Comparison of ENCODE assay signal across 22 cellular contexts in genomic region chr9:17130285-17130684, GRCh38. TPM values are rescaled to one million over a fixed set of nuclear protein-coding genes. Genes with fewer than 3 reads are reported as not detected.
DNase-seq lines count a peak whose midpoint lies in the region; ATAC-seq, FAIRE-seq and TF ChIP-seq lines count a peak whose summit lies in the region.
"Had no signal": no experiment of that assay in that cellular context is flagged by ENCODE, and none has a peak within 500 bp of the region (broad histone marks: within the 10 kb centered on the region; RNA-seq: fewer than 3 reads in every experiment).

No MANE protein-coding gene starts in this region.

- H3K18ac ChIP-seq in H1 (ENCODE audit: extremely low read depth, low read length), result no peak overlapping the region

- FAIRE-seq in H1 (lab: Jason Lieb, UNC), result no peak

- H3K36me3 Mint-ChIP-seq in natural killer cell treated with Interleukin-12 subunit alpha and Interleukin-12 subunit beta and Interleukin-15 and Interleukin-18, amount 100 ng/mL, for 72 hours, result peaks cover 12% of the 10 kb centered on the region

- no peaks in the 10 kb centered on the region for H3K27me3 ChIP-seq in HAP-1 (ENCODE audit: low read depth)
- H3K27me3 ChIP-seq in H1 (replicated peaks in 1 of 4; ENCODE audit: control insufficient read depth in 3 of 4, extremely low read depth in 1 of 4, insufficient read depth in 3 of 4, low read length in 3 of 4), result peaks cover 0 to 14% (median 9%) of the 10 kb centered on the region in 4 experiments; a peak in 5 of 7 replicates
- peaks cover 4% of the 10 kb centered on the region for H3K27me3 ChIP-seq in left ventricle myocardium inferior (ENCODE audit: low read depth)
- no peaks in the 10 kb centered on the region for H3K27me3 ChIP-seq in smooth muscle cell (ENCODE audit: low read depth)

- no peak for ATAC-seq in natural killer cell treated with Interleukin-12 subunit alpha and Interleukin-12 subunit beta and Interleukin-15 and Interleukin-18, amount 100 ng/mL, for 72 hours
- ATAC-seq: HCT116, SK-N-SH treated with all-trans-retinoic acid at 6 μM for 48 hours had no signal

- H2AK5ac ChIP-seq in H1 (ENCODE audit: low read depth, low read length), result no peak overlapping the region

- no peaks in the 10 kb centered on the region for H3K79me2 ChIP-seq in H1 (ENCODE audit: control insufficient read depth in 1 of 2, insufficient read depth in 2 of 2, low read length in 2 of 2)
- no peaks in the 10 kb centered on the region for H3K79me2 ChIP-seq in smooth muscle cell (ENCODE audit: low read depth)

- H2AFZ ChIP-seq in H1 (ENCODE audit: low read length) (0 out of 2 replicates have a peak overlapping the region, but pooled peaks have one; percentile 13), smooth muscle cell (ENCODE audit: low read depth) (no peak overlapping the region)

- in situ Hi-C loops in HAP-1 (cut with MboI; ENCODE audit: low sequenced_read_pairs), result no loop called here

- H2BK12ac ChIP-seq in H1 (ENCODE audit: low read depth, low read length), result no peak overlapping the region

- H3K27ac ChIP-seq in H1 (ENCODE audit: low read depth, low read length) (no peak overlapping the region), left ventricle myocardium inferior (replicated peaks) (no peak overlapping the region), smooth muscle cell (ENCODE audit: low read depth) (no peak overlapping the region)
- H3K27ac ChIP-seq: C4-2B, RWPE1 had no signal

- no peak for TF ChIP-seq EP300 in H1 (IDR thresholded peaks at IDR 0.05; ENCODE audit: borderline replicate concordance in 1 of 2, low read depth in 2 of 2, low read length in 2 of 2)

- H3K4me3 ChIP-seq in HAP-1 (no peak overlapping the region), NB4 (ENCODE audit: low read depth, low read length) (no peak overlapping the region), H1 (ENCODE audit: extremely low read depth in 1 of 4, insufficient read depth in 2 of 4, low read depth in 3 of 4, low read length in 4 of 4) (no peak overlapping the region), left ventricle myocardium inferior (no peak overlapping the region), smooth muscle cell (no peak overlapping the region)

- H2BK120ac ChIP-seq in H1 (replicated peaks; ENCODE audit: low read depth, low read length), result no peak overlapping the region

- POLR2A ChIA-PET in H1 (lab: Charles Lee; ENCODE audit: partially characterized antibody), result no interaction called here

- H3K79me1 ChIP-seq in H1 (ENCODE audit: low read depth, low read length), result no peaks in the 10 kb centered on the region

- WGBS in H1 (ENCODE audit: extremely low coverage in 1 of 2, insufficient coverage in 1 of 2, insufficient read length in 1 of 2, insufficient replicate concordance in 2 of 2, low coverage in 1 of 2, low lambda C conversion rate in 2 of 2, missing lambda C conversion rate in 1 of 2), 2 experiments, result 62% methylated on average over 4 of the region's 4 CpGs; no CpG with 5 or more reads in 1 of the 2 experiments
- WGBS in smooth muscle cell (ENCODE audit: low lambda C conversion rate), result 75% methylated on average over 4 of the region's 4 CpGs

- intact Hi-C loops in left ventricle myocardium inferior (cut with micrococcal nuclease), result no loop called here

- CTCF ChIA-PET in H1 (lab: Charles Lee; ENCODE audit: partially characterized antibody), result no interaction called here

- no peak overlapping the region for H3K9ac ChIP-seq in H1 (replicated peaks in 1 of 4; ENCODE audit: extremely low read depth in 1 of 4, low read depth in 3 of 4, low read length in 3 of 4)
- H3K9ac ChIP-seq in smooth muscle cell (ENCODE audit: low read depth), result no peak overlapping the region

- no peaks in the 10 kb centered on the region for H3F3A ChIP-seq in smooth muscle cell (ENCODE audit: low read depth)

- H3K36me3 ChIP-seq in HAP-1 (replicated peaks) (no peaks in the 10 kb centered on the region), H1 (ENCODE audit: control insufficient read depth in 2 of 4, insufficient read depth in 4 of 4, low read length in 3 of 4) (no peaks in the 10 kb centered on the region), left ventricle myocardium inferior (no peaks in the 10 kb centered on the region), smooth muscle cell (ENCODE audit: low read depth) (no peaks in the 10 kb centered on the region)

- DNase-seq in AML-193 (lab: John Stamatoyannopoulos, UW) (peak; percentile 62 to 81), HAP-1 (ENCODE audit: low spot score in 2 of 2) (peak; percentile 35 to 83), NB4 (ENCODE audit: low read depth) (peak; percentile 71), H1 (ENCODE audit: low read depth in 1 of 2, low spot score in 2 of 2) (no peak), left ventricle myocardium inferior (no peak), NCI-H2107 treated with DMSO at 0.1 percent for 48 hours (lab: John Stamatoyannopoulos, UW; ENCODE audit: unreplicated experiment) (no peak), smooth muscle cell (lab: John Stamatoyannopoulos, UW; ENCODE audit: unreplicated experiment) (no peak)
- DNase-seq in natural killer cell treated with Interleukin-12 subunit alpha and Interleukin-12 subunit beta and Interleukin-15 and Interleukin-18, amount 100 ng/mL, for 72 hours (ENCODE audit: low spot score), result no peak
- DNase-seq: EL, Karpas-422, NCI-H1105, NCI-H146, NCI-H2081, NCI-H2171 treated with DMSO at 0.1 percent for 48 hours, NCI-H446, NCI-H526, SHP77 treated with DMSO at 0.1 percent for 48 hours, T-helper 1 cell had no signal

- no peak overlapping the region for H3K14ac ChIP-seq in H1 (ENCODE audit: insufficient read length)

- no peak overlapping the region for H2BK5ac ChIP-seq in H1 (ENCODE audit: low read depth, low read length)

- H3K27me3 Mint-ChIP-seq in natural killer cell treated with Interleukin-12 subunit alpha and Interleukin-12 subunit beta and Interleukin-15 and Interleukin-18, amount 100 ng/mL, for 72 hours, result peaks cover 8 to 22% of the 10 kb centered on the region in 2 donors

- no peak for TF ChIP-seq POLR2A in NB4 (IDR thresholded peaks at IDR 0.05; ENCODE audit: extremely low read depth, insufficient read length)
- no peak for TF ChIP-seq POLR2A in H1 (IDR thresholded peaks at IDR 0.05; ENCODE audit: control extremely low read depth in 1 of 2, low read depth in 2 of 2, low read length in 2 of 2)

- H3K4me3 Mint-ChIP-seq in natural killer cell treated with Interleukin-12 subunit alpha and Interleukin-12 subunit beta and Interleukin-15 and Interleukin-18, amount 100 ng/mL, for 72 hours, result no peak overlapping the region

- no peaks in the 10 kb centered on the region for H3K9me3 Mint-ChIP-seq in natural killer cell treated with Interleukin-12 subunit alpha and Interleukin-12 subunit beta and Interleukin-15 and Interleukin-18, amount 100 ng/mL, for 72 hours

- H3K4me2 ChIP-seq in H1 (ENCODE audit: insufficient read depth in 1 of 2, low read depth in 2 of 2, low read length in 2 of 2), result no peak overlapping the region
- no peak overlapping the region for H3K4me2 ChIP-seq in smooth muscle cell

- no peak overlapping the region for H4K8ac ChIP-seq in H1 (ENCODE audit: extremely low read depth, insufficient read depth, low read length)

- TF ChIP-seq RAD21 in H1 (IDR thresholded peaks at IDR 0.05 in 1 of 2, conservative IDR thresholded peaks at IDR 0.05 in 1 of 2; ENCODE audit: low read depth in 2 of 2, low read length in 2 of 2), result no peak

- H3K23ac ChIP-seq in H1 (ENCODE audit: insufficient read length), result no peak overlapping the region

- H3K56ac ChIP-seq in H1 (replicated peaks; ENCODE audit: insufficient read length, low read depth, low read length), result no peak overlapping the region

- peaks cover 11 to 12% of the 10 kb centered on the region in 2 donors for H3K4me1 Mint-ChIP-seq in natural killer cell treated with Interleukin-12 subunit alpha and Interleukin-12 subunit beta and Interleukin-15 and Interleukin-18, amount 100 ng/mL, for 72 hours (ENCODE audit: low read depth in 2 of 2)

- no peaks in the 10 kb centered on the region for H4K20me1 ChIP-seq in H1 (replicated peaks in 1 of 2; ENCODE audit: control insufficient read depth in 1 of 2, insufficient read depth in 2 of 2, low read length in 2 of 2)
- no peaks in the 10 kb centered on the region for H4K20me1 ChIP-seq in smooth muscle cell (ENCODE audit: low read depth)

- no peak overlapping the region for H2BK20ac ChIP-seq in H1 (ENCODE audit: low read length)

- H3K9me3 ChIP-seq in HAP-1, result no peaks in the 10 kb centered on the region
- H3K9me3 ChIP-seq in H1 (ENCODE audit: insufficient read depth in 2 of 2, low read depth in 1 of 2, low read length in 1 of 2), result no peaks in the 10 kb centered on the region
- H3K9me3 ChIP-seq in left ventricle myocardium inferior (replicated peaks), result no peaks in the 10 kb centered on the region
- H3K9me3 ChIP-seq in smooth muscle cell (replicated peaks; ENCODE audit: low read depth), result no peaks in the 10 kb centered on the region

- H3K4me1 ChIP-seq in HAP-1 (peaks cover 33% of the 10 kb centered on the region), H1 (replicated peaks in 1 of 4; ENCODE audit: control insufficient read depth in 3 of 4, insufficient read depth in 4 of 4, low read length in 3 of 4) (peaks cover 0 to 3% (median 3%) of the 10 kb centered on the region in 4 experiments; a peak in 4 of 7 replicates), left ventricle myocardium inferior (peaks cover 13% of the 10 kb centered on the region), smooth muscle cell (ENCODE audit: low read depth) (no peaks in the 10 kb centered on the region)

- no peak overlapping the region for H3K4ac ChIP-seq in H1 (replicated peaks; ENCODE audit: insufficient read length, low read depth, low read length)

- 0 out of 2 replicates have a peak, but pooled peaks cover 2% of the 10 kb centered on the region for H3K23me2 ChIP-seq in H1 (ENCODE audit: low read depth, low read length)

- H4K5ac ChIP-seq in H1 (ENCODE audit: insufficient read length, low read depth, low read length), result no peak overlapping the region

- TF ChIP-seq CTCF in NB4 (IDR thresholded peaks at IDR 0.05; ENCODE audit: low read depth, low read length) (no peak), H1 (IDR thresholded peaks at IDR 0.05; ENCODE audit: control extremely low read depth in 1 of 3, insufficient read depth in 1 of 3, low read depth in 1 of 3, low read length in 3 of 3) (no peak), left ventricle myocardium inferior (IDR thresholded peaks at IDR 0.05; ENCODE audit: borderline replicate concordance) (no peak), smooth muscle cell (IDR thresholded peaks at IDR 0.05; ENCODE audit: borderline replicate concordance, insufficient read depth, poor library complexity, severe bottlenecking) (no peak)

- no peak overlapping the region for H4K91ac ChIP-seq in H1 (replicated peaks; ENCODE audit: insufficient read length, low read length)

- no peak overlapping the region for H3K27ac Mint-ChIP-seq in natural killer cell treated with Interleukin-12 subunit alpha and Interleukin-12 subunit beta and Interleukin-15 and Interleukin-18, amount 100 ng/mL, for 72 hours

- no peak overlapping the region for H2BK15ac ChIP-seq in H1 (ENCODE audit: low read length)

RNA-seq across cellular contexts. Expression of gene CNTLN, which starts 4.6 kb away (rescaled TPM):
- 10.5 and 10.8 TPM in 2 replicates for total RNA-seq in H1 (2021; fragmentation: NEBNext Ultra II Directional; extraction: Animal tissue kit (Norgen Biotek cat#: 25700))
- 2.9 and 4.8 TPM in 2 replicates for polyA plus RNA-seq in H1 (2011; rRNA removed)
- 5.7 TPM for polyA plus RNA-seq in H1 (2011; cell fraction: cytosol; rRNA removed)
- 4.1 TPM for polyA plus RNA-seq in H1 (2011; cell fraction: nucleus; rRNA removed)
- polyA plus RNA-seq in H1 (2012, experiment 1 of 2), result 5.1 to 9.3 TPM (median 6.0 TPM) in 4 replicates
- 0.50 TPM for polyA plus RNA-seq in H1 (2012, experiment 2 of 2)
- 8.6 TPM for polyA plus RNA-seq in H1 (2013, experiment 1 of 2)
- 8.1 TPM for polyA plus RNA-seq in H1 (2013, experiment 2 of 2)
- 5.8 and 6.4 TPM in 2 replicates for polyA minus RNA-seq in H1 (2011; rRNA and poly(A)+ RNA removed)
- 6.1 TPM for polyA minus RNA-seq in H1 (2011; cell fraction: cytosol; rRNA and poly(A)+ RNA removed)
- polyA minus RNA-seq in H1 (2011; cell fraction: nucleus; rRNA and poly(A)+ RNA removed), result 35.3 TPM
- total RNA-seq in left ventricle myocardium inferior, result 3.5 TPM
- total RNA-seq in smooth muscle cell, result 9.0 and 12.8 TPM in 2 replicates
- 5.5 and 5.7 TPM in 2 replicates for polyA plus RNA-seq in smooth muscle cell
- total RNA-seq in natural killer cell treated with Interleukin-12 subunit alpha and Interleukin-12 subunit beta and Interleukin-15 and Interleukin-18, amount 100 ng/mL, for 72 hours, result 1 to 10 TPM; 2.3 to 2.9 TPM

Comparison
In these comparisons a context has a peak if more than half of its experiments do, and no peak if none do; other contexts are left out.
1. DNase-seq: peak in AML-193 (2 of 2), HAP-1 (2 of 2) and NB4 (single experiment); none in H1 (0 of 2), left ventricle myocardium inferior (single experiment), NCI-H2107 treated with DMSO at 0.1 percent for 48 hours (single experiment), smooth muscle cell (single experiment) and natural killer cell treated with Interleukin-12 subunit alpha and Interleukin-12 subunit beta and Interleukin-15 and Interleukin-18, amount 100 ng/mL, for 72 hours (single experiment).